Comparison of ENCODE assay signal across 1 cellular context in genomic region chr6:149026530-149026942, GRCh38.
TF ChIP-seq lines count a peak whose summit lies in the region.

No MANE protein-coding gene starts in this region.

TF ChIP-seq in HEK293, 187 proteins besides CTCF, POLR2A, EP300 and RAD21 (continued from another document):
- TF ChIP-seq ZNF521 (tag by site-specific recombination; IDR thresholded peaks at IDR 0.05) (no peak), ZNF626 (tag by site-specific recombination; IDR thresholded peaks at IDR 0.05) (0 out of 2 replicates have a peak, but pooled peaks have one; percentile 21), FEZF1 (tag by site-specific recombination; IDR thresholded peaks at IDR 0.05) (peak; percentile 97), ZSCAN30 (tag by site-specific recombination; IDR thresholded peaks at IDR 0.05) (peak; percentile 68; the same call in 1 of the 2 replicates), ZNF571 (tag by site-specific recombination; IDR thresholded peaks at IDR 0.05) (no peak), TSHZ1 (tag by site-specific recombination; IDR thresholded peaks at IDR 0.05; ENCODE audit: borderline replicate concordance) (no peak), KLF8 (tag by site-specific recombination; IDR thresholded peaks at IDR 0.05) (peak; percentile 43; the same call in 1 of the 2 replicates)
TF ChIP-seq in HEK293: peak in this region for 22.
